ENCODE assay signal across 30 cellular contexts in genomic region chr11:7306900-7307299, GRCh38. TPM values are rescaled to one million over a fixed set of nuclear protein-coding genes. Genes with fewer than 3 reads are reported as not detected.
"Had no signal": no experiment of that assay in that cellular context is flagged by ENCODE, and none has a peak within 500 bp of the region (broad histone marks: within the 10 kb centered on the region; RNA-seq: fewer than 3 reads in every experiment).

No MANE protein-coding gene starts in this region.

- H3K36me3 ChIP-seq: brain microvascular endothelial cell, esophagus muscularis mucosa, gastrocnemius medialis, heart left ventricle had no signal

- ATAC-seq: activated T-cell treated with anti-CD3 and anti-CD28 coated beads, Interleukin-2, amount 50 U/mL, for 4 hours; activated T-helper 17 cell treated with anti-CD3 and anti-CD28 coated beads, Interleukin-2, amount 50 U/mL, for 72 hours; effector memory CD8-positive, alpha-beta T cell; foreskin keratinocyte; gastrocnemius medialis; heart left ventricle; WTC11 had no signal

- H3K9me3 ChIP-seq: esophagus muscularis mucosa, gastrocnemius medialis, heart left ventricle had no signal

- H3K4me1 ChIP-seq: esophagus muscularis mucosa, foreskin keratinocyte, gastrocnemius medialis, heart left ventricle had no signal

- H3K4me3 ChIP-seq: esophagus muscularis mucosa, gastrocnemius medialis, heart left ventricle, hepatocyte had no signal

- DNase-seq: activated CD4-positive, alpha-beta memory T cell treated with anti-CD3 and anti-CD28 coated beads, Interleukin-2, amount 10 ng/mL, durations not matched to agents 7 days and 5 days; activated CD4-positive, alpha-beta T cell treated with anti-CD3 and anti-CD28 coated beads for 1 hour; activated CD4-positive, alpha-beta T cell treated with anti-CD3 and anti-CD28 coated beads for 4 hours; activated CD4-positive, alpha-beta T cell treated with anti-CD3 and anti-CD28 coated beads, Interleukin-2, amount 10 ng/mL, durations not matched to agents 7 days and 5 days; activated CD4-positive, alpha-beta T cell treated with anti-CD3 and anti-CD28 coated beads, Interleukin-2, amount 50 U/mL, for 4 hours; activated CD8-positive, alpha-beta memory T cell treated with anti-CD3 and anti-CD28 coated beads, Interleukin-2, amount 50 U/mL, for 48 hours; activated effector memory CD4-positive, alpha-beta T cell treated with Interleukin-2 at 50 U/mL for 16 hours; activated gamma-delta T cell treated with Interleukin-2 at 50 U/mL for 16 hours; activated naive CD4-positive, alpha-beta T cell treated with anti-CD3 and anti-CD28 coated beads, Interleukin-2, amount 50 U/mL, for 16 hours; activated naive CD4-positive, alpha-beta T cell treated with Interleukin-2 at 50 U/mL for 16 hours; activated T-cell treated with anti-CD3 and anti-CD28 coated beads, Interleukin-2, amount 50 U/mL, for 4 hours; amniotic stem cell; anterior cingulate cortex; brain microvascular endothelial cell; caudate nucleus; cortex of kidney; dermis blood vessel endothelial cell; effector CD4-positive, alpha-beta T cell; effector memory CD8-positive, alpha-beta T cell; erythroblast; foreskin keratinocyte; gastrocnemius medialis; glutamatergic neuron; heart left ventricle; T-helper 2 cell had no signal

RNA-seq across cellular contexts. Expression of gene SYT9, which starts 55.2 kb away (rescaled TPM):
- total RNA-seq: activated CD4-positive, alpha-beta memory T cell treated with anti-CD3 and anti-CD28 coated beads, Interleukin-2, amount 10 ng/mL, durations not matched to agents 7 days and 5 days; activated CD4-positive, alpha-beta T cell treated with anti-CD3 and anti-CD28 coated beads, Interleukin-2, amount 10 ng/mL, durations not matched to agents 7 days and 5 days; activated T-cell treated with anti-CD3 and anti-CD28 coated beads, Interleukin-2, amount 50 U/mL, for 4 hours; activated T-helper 17 cell treated with anti-CD3 and anti-CD28 coated beads, Interleukin-2, amount 50 U/mL, for 72 hours; bronchial epithelial cell; foreskin keratinocyte had no signal
